ENCODE assay signal across 12 cellular contexts in genomic region chr6:168877821-168878282, GRCh38.
A peak's percentile ranks its signal among the peaks of the same experiment; 100 is the strongest.
DNase-seq lines count a peak whose midpoint lies in the region; ATAC-seq, FAIRE-seq and TF ChIP-seq lines count a peak whose summit lies in the region.
"Had no signal": no experiment of that assay in that cellular context is flagged by ENCODE, and none has a peak within 500 bp of the region (broad histone marks: within the 10 kb centered on the region; RNA-seq: fewer than 3 reads in every experiment).

No MANE protein-coding gene starts in this region.

- in situ Hi-C loops in HepG2 (cut with HindIII; ENCODE audit: extremely low pct_ligation_motif_present, low pct_unique_long_range_greater_than_20kb): no loop called here

- DNase-seq in COLO668 (lab: John Stamatoyannopoulos, UW; ENCODE audit: unreplicated experiment) (peak; percentile 73), SW480 (ENCODE audit: low spot score) (peak; percentile 69), HepG2 (ENCODE audit: low spot score) (no peak), left lobe of liver (ENCODE audit: low spot score) (no peak), coronary artery (ENCODE audit: low spot score) (no peak), SK-N-SH (no peak)
- no peak for DNase-seq in activated T-cell treated with anti-CD3 and anti-CD28 coated beads, Interleukin-2, amount 50 U/mL, for 1 hour
- DNase-seq: activated CD4-positive, CD25-positive, alpha-beta regulatory T cell; activated naive CD4-positive, alpha-beta T cell treated with Interleukin-2 at 50 U/mL for 16 hours; CD4-positive, CD25-positive, alpha-beta regulatory T cell had no signal

- BruUV-seq in HepG2 (replicated peaks; lab: Mats Ljungman, UMichigan): no TSS peak

- peaks cover 16 to 76% of the 10 kb centered on the region in 2 experiments for H3K27me3 ChIP-seq in HepG2 (ENCODE audit: control insufficient read depth in 1 of 2, insufficient read depth in 2 of 2, low read length in 2 of 2)
- no peaks in the 10 kb centered on the region for H3K27me3 ChIP-seq in SK-N-SH (ENCODE audit: insufficient read depth)

- FAIRE-seq in HepG2 (lab: Jason Lieb, UNC): no peak

- no peaks in the 10 kb centered on the region for H3K79me2 ChIP-seq in HepG2 (ENCODE audit: insufficient read depth, low read length)
- no peaks in the 10 kb centered on the region for H3K79me2 ChIP-seq in SK-N-SH (ENCODE audit: insufficient read depth)

- 45% methylated on average over 10 of the region's 10 CpGs for WGBS in HepG2 (ENCODE audit: low lambda C conversion rate)
- 42% methylated on average over 6 of the region's 10 CpGs for WGBS in SK-N-SH (ENCODE audit: low lambda C conversion rate)

- TF ChIP-seq CTCF in HepG2 (CRISPR knock-in tag; IDR thresholded peaks at IDR 0.05) (no peak), coronary artery (IDR thresholded peaks at IDR 0.05) (no peak), SK-N-SH (IDR thresholded peaks at IDR 0.05) (no peak)

- no peak overlapping the region for H3K9ac ChIP-seq in HepG2 (ENCODE audit: insufficient read depth, low read depth, low read length)
- H3K9ac ChIP-seq in SK-N-SH: no peak overlapping the region

- intact Hi-C loops in HepG2 (cut with micrococcal nuclease; ENCODE audit: unreplicated experiment): no loop called here

- no peaks in the 10 kb centered on the region for H3K36me3 ChIP-seq in HepG2 (replicated peaks in 1 of 2; ENCODE audit: control insufficient read depth in 1 of 2, insufficient read depth in 2 of 2, low read length in 2 of 2)
- H3K36me3 ChIP-seq in SK-N-SH (replicated peaks in 1 of 2; ENCODE audit: control insufficient read depth in 1 of 2, insufficient read depth in 2 of 2, low read length in 1 of 2): no peaks in the 10 kb centered on the region
- H3K36me3 ChIP-seq: HAP-1 had no signal

- H3K9me2 ChIP-seq in SK-N-SH: no peaks in the 10 kb centered on the region

- TF ChIP-seq POLR2A in HepG2 (IDR thresholded peaks at IDR 0.05; ENCODE audit: insufficient read depth in 1 of 2, low read depth in 2 of 2, low read length in 2 of 2): no peak

- H4K20me1 ChIP-seq in HepG2 (ENCODE audit: insufficient read depth, low read length) (no peaks in the 10 kb centered on the region; the same call in none of the 2 replicates), SK-N-SH (ENCODE audit: insufficient read depth) (no peaks in the 10 kb centered on the region)

- H3K27ac ChIP-seq in HepG2 (ENCODE audit: extremely low read length, insufficient read depth, low read length) (no peak overlapping the region), coronary artery (no peak overlapping the region), SK-N-SH (ENCODE audit: low read depth in 2 of 2, low read length in 1 of 2) (no peak overlapping the region)

- CTCF ChIA-PET in HepG2 (lab: Yijun Ruan, JAX; ENCODE audit: low intra/inter-chr PET ratio, low total read pairs) (no interaction called here), SK-N-SH (lab: Yijun Ruan, JAX) (interaction anchor here (0.9 to 6.4 kb wide), 9 partner anchors 8 to 507 kb away, joined by 3 to 44 read pairs (median 4); no protein-coding TSS in a partner anchor)

- peak; percentile 22; the same call in 1 of the 3 replicates for ATAC-seq in HepG2
- no peak for ATAC-seq in left lobe of liver

- POLR2A ChIA-PET in HepG2 (lab: Yijun Ruan, JAX) (no interaction called here), SK-N-SH (lab: Yijun Ruan, JAX) (no interaction called here)

- H3K9me3 ChIP-seq in HepG2 (ENCODE audit: low read length): no peaks in the 10 kb centered on the region
- H3K9me3 ChIP-seq in SK-N-SH: no peaks in the 10 kb centered on the region
- H3K9me3 ChIP-seq: HAP-1 had no signal

- no peak overlapping the region for H3K4me3 ChIP-seq in HepG2 (replicated peaks in 1 of 3; ENCODE audit: insufficient read depth in 1 of 3, low read depth in 2 of 3, low read length in 3 of 3)
- H3K4me3 ChIP-seq in coronary artery: no peak overlapping the region
- no peak overlapping the region for H3K4me3 ChIP-seq in SK-N-SH (ENCODE audit: low read depth in 2 of 2, low read length in 1 of 2)
- H3K4me3 ChIP-seq: HAP-1 had no signal

- H2AFZ ChIP-seq in HepG2 (ENCODE audit: low read length) (no peak overlapping the region), SK-N-SH (ENCODE audit: low read depth) (no peak overlapping the region)

- TF ChIP-seq EP300 in Ishikawa (IDR thresholded peaks at IDR 0.05; ENCODE audit: borderline replicate concordance): 0 out of 2 replicates have a peak, but pooled peaks have one; percentile 30
- TF ChIP-seq EP300 in HepG2 (IDR thresholded peaks at IDR 0.05; ENCODE audit: low read depth in 2 of 2, low read length in 2 of 2): no peak
- TF ChIP-seq EP300 in HepG2 (CRISPR knock-in tag; IDR thresholded peaks at IDR 0.05; ENCODE audit: borderline replicate concordance): no peak
- no peak for TF ChIP-seq EP300 in SK-N-SH (IDR thresholded peaks at IDR 0.05; ENCODE audit: borderline replicate concordance in 1 of 2, low read depth in 1 of 2, low read length in 1 of 2)

- H3K4me2 ChIP-seq in HepG2 (ENCODE audit: low read depth, low read length) (no peak overlapping the region), SK-N-SH (no peak overlapping the region)

- H3F3A ChIP-seq in SK-N-SH (replicated peaks; ENCODE audit: insufficient read depth): no peaks in the 10 kb centered on the region

- TF ChIP-seq RAD21 in Ishikawa (IDR thresholded peaks at IDR 0.05; ENCODE audit: low read depth) (no peak), HepG2 (CRISPR knock-in tag; IDR thresholded peaks at IDR 0.05) (no peak), SK-N-SH (IDR thresholded peaks at IDR 0.05; ENCODE audit: low read length) (no peak)

- H3K4me1 ChIP-seq in HepG2 (ENCODE audit: insufficient read depth, low read length) (no peaks in the 10 kb centered on the region), SK-N-SH (ENCODE audit: control insufficient read depth in 1 of 2, insufficient read depth in 2 of 2, low read depth in 1 of 2, low read length in 1 of 2) (peaks cover 0 to 9% of the 10 kb centered on the region in 2 experiments; a peak in 1 of 4 replicates)
- H3K4me1 ChIP-seq: HAP-1 had no signal

TF ChIP-seq in Ishikawa, 13 proteins besides CTCF, POLR2A, EP300 and RAD21 (continues in another document):
- TF ChIP-seq ZBTB7A (IDR thresholded peaks at IDR 0.05; ENCODE audit: low read depth) (no peak), TAF1 (IDR thresholded peaks at IDR 0.05; ENCODE audit: low read depth) (no peak), NFIC (IDR thresholded peaks at IDR 0.05) (peak; percentile 51), TCF12 (IDR thresholded peaks at IDR 0.05; ENCODE audit: low read depth) (0 out of 2 replicates have a peak, but pooled peaks have one; percentile 16), TEAD4 (IDR thresholded peaks at IDR 0.05) (no peak), YY1 (IDR thresholded peaks at IDR 0.05; ENCODE audit: low read depth) (no peak), EGR1 (IDR thresholded peaks at IDR 0.05) (no peak)

TF ChIP-seq in HepG2, 621 proteins besides CTCF, POLR2A, EP300 and RAD21 (continues in another document):
- TF ChIP-seq CREBL2 (CRISPR knock-in tag; IDR thresholded peaks at IDR 0.05; ENCODE audit: borderline replicate concordance) (no peak), ZNF350 (CRISPR knock-in tag; IDR thresholded peaks at IDR 0.05; ENCODE audit: borderline replicate concordance, low read depth) (no peak), HOXA5 (CRISPR knock-in tag; IDR thresholded peaks at IDR 0.05) (no peak), ZNF549 (CRISPR knock-in tag; IDR thresholded peaks at IDR 0.05) (no peak)

TF ChIP-seq in SK-N-SH, 30 proteins besides CTCF, POLR2A, EP300 and RAD21 (continues in another document):
- TF ChIP-seq, protein P1, sequence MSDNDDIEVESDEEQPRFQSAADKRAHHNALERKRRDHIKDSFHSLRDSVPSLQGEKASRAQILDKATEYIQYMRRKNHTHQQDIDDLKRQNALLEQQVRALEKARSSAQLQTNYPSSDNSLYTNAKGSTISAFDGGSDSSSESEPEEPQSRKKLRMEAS (IDR thresholded peaks at IDR 0.05; ENCODE audit: low read depth): no peak
- TF ChIP-seq RFX5 (IDR thresholded peaks at IDR 0.05; ENCODE audit: low read length) (no peak), GATA2 (CRISPR knock-in tag; IDR thresholded peaks at IDR 0.05) (no peak), EZH2phosphoT487 (IDR thresholded peaks at IDR 0.05; ENCODE audit: borderline replicate concordance, low read depth) (no peak), SMC3 (IDR thresholded peaks at IDR 0.05; ENCODE audit: low read depth, low read length) (no peak), YY1 (IDR thresholded peaks at IDR 0.05; ENCODE audit: low read depth) (no peak), RXRA (IDR thresholded peaks at IDR 0.05; ENCODE audit: borderline replicate concordance, low read depth) (no peak), FOSL2 (IDR thresholded peaks at IDR 0.05; ENCODE audit: borderline replicate concordance, low read depth) (no peak), JUND (IDR thresholded peaks at IDR 0.05) (no peak)
- TF ChIP-seq, protein P2, sequence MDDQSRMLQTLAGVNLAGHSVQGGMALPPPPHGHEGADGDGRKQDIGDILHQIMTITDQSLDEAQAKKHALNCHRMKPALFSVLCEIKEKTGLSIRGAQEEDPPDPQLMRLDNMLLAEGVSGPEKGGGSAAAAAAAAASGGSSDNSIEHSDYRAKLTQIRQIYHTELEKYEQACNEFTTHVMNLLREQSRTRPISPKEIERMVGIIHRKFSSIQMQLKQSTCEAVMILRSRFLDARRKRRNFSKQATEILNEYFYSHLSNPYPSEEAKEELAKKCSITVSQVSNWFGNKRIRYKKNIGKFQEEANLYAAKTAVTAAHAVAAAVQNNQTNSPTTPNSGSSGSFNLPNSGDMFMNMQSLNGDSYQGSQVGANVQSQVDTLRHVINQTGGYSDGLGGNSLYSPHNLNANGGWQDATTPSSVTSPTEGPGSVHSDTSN (IDR thresholded peaks at IDR 0.05): no peak

Comparison
In these comparisons a context has a peak if more than half of its experiments do, and no peak if none do; other contexts are left out.
1. DNase-seq: peak in COLO668 (single experiment) and SW480 (single experiment); none in HepG2 (single experiment), activated T-cell treated with anti-CD3 and anti-CD28 coated beads, Interleukin-2, amount 50 U/mL, for 1 hour (single experiment), left lobe of liver (single experiment), coronary artery (single experiment) and SK-N-SH (single experiment).